Comparison of ENCODE assay signal across 8 cellular contexts in the genomic region with DNA sequence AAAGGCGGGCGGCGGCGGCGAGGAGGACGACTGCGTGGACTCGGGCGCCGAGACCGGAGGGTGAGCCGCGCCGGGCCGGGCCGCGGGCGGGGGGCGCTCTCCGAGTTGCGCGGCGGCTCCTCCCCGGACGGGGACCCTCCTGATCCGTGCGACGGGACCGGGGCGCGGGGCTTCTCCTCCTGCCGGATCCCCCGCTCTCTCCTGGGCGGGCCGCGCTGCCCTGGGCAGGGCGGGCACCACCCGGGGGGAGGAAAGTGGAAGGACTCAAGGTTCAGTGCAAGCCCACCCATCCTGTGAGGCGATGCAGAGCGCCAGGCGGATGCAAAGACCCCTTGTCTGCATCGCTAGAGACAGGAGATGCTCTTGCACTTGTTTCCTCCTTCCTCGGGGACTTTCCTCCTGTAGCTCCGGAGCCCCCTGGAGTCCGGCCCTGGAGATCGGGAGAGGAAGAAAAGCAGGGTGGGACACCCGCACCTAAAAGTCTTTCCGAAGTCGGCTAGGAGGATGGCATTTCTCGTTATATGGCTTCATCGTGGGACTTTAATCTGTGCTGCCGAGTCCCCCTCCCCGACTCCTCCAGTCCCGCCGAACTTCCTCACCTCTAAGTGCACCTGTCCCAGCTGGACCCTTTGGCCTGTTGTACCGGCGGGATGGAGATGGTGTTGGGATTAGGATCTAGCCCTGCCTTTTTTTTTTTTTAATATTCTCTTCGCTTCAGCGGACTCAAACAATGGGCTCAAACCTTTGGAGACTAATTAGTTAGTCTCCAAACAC. TPM values are rescaled to one million over a fixed set of nuclear protein-coding genes. Genes with fewer than 3 reads are reported as not detected.
DNase-seq lines count a peak whose midpoint lies in the region; ATAC-seq and TF ChIP-seq lines count a peak whose summit lies in the region.

No MANE protein-coding gene starts in this region.

- peak overlapping the region; percentile 66 for H3K4me3 ChIP-seq in BE2C (ENCODE audit: low read depth, low read length)

- no peaks in the 10 kb centered on the region for H3K36me3 Mint-ChIP-seq in chondrocyte (ENCODE audit: low read depth)
- peaks cover 4% of the 10 kb centered on the region for H3K36me3 Mint-ChIP-seq in type B pancreatic cell

- peak; percentile 25 for ATAC-seq in GM21528 (IDR thresholded peaks at IDR 0.05; ENCODE audit: low FRiP score, unreplicated experiment)

- no peak overlapping the region for H3K27ac Mint-ChIP-seq in chondrocyte (ENCODE audit: unreplicated experiment)
- no peak overlapping the region for H3K27ac Mint-ChIP-seq in type B pancreatic cell

- H3K36me3 ChIP-seq in BE2C, result no peaks in the 10 kb centered on the region

- TF ChIP-seq CTCF in BE2C (IDR thresholded peaks at IDR 0.05; ENCODE audit: low read depth, low read length), result peak; percentile 44
- TF ChIP-seq CTCF in chondrocyte (IDR thresholded peaks at IDR 0.05), result peak; percentile 42
- peak; percentile 30 for TF ChIP-seq CTCF in type B pancreatic cell (conservative IDR thresholded peaks at IDR 0.05)

- no peaks in the 10 kb centered on the region for H3K9me3 Mint-ChIP-seq in chondrocyte (ENCODE audit: low read depth)
- no peaks in the 10 kb centered on the region for H3K9me3 Mint-ChIP-seq in type B pancreatic cell

- DNase-seq in BE2C, result peak; percentile 49
- DNase-seq in NCI-H526 treated with DMSO at 0.1 percent for 48 hours (lab: John Stamatoyannopoulos, UW), result peak; percentile 82
- no peak for DNase-seq in chondrocyte (ENCODE audit: low spot score)
- DNase-seq in medulla oblongata (ENCODE audit: extremely low spot score), result peak; percentile 51
- DNase-seq in type B pancreatic cell (ENCODE audit: extremely low spot score, unreplicated experiment), result no peak
- DNase-seq in hepatic stellate cell (ENCODE audit: low spot score), result no peak
- DNase-seq in cerebellar nuclear complex (lab: John Stamatoyannopoulos, UW), result no peak

- no peaks in the 10 kb centered on the region for H3K9me3 ChIP-seq in BE2C

- peak overlapping the region; percentile 64 for H3K4me3 Mint-ChIP-seq in chondrocyte (ENCODE audit: unreplicated experiment)
- peak overlapping the region; percentile 87 for H3K4me3 Mint-ChIP-seq in type B pancreatic cell

- H3K4me1 Mint-ChIP-seq in chondrocyte (ENCODE audit: low read depth) (peaks cover 7% of the 10 kb centered on the region), type B pancreatic cell (ENCODE audit: unreplicated experiment) (no peaks in the 10 kb centered on the region)

- H3K27me3 Mint-ChIP-seq in chondrocyte (ENCODE audit: low read depth), result peaks cover 9% of the 10 kb centered on the region
- peaks cover 70% of the 10 kb centered on the region for H3K27me3 Mint-ChIP-seq in type B pancreatic cell

- H3K27me3 ChIP-seq in BE2C, result peaks cover 5% of the 10 kb centered on the region

- H3K4me1 ChIP-seq in BE2C, result peaks cover 29% of the 10 kb centered on the region

RNA-seq across cellular contexts. Expression of a gene that starts 0.5 kb away (rescaled TPM):
- polyA plus RNA-seq in BE2C (2012; ENCODE audit: insufficient read depth, insufficient read length, low read depth), result 13.1 TPM
- total RNA-seq in chondrocyte (1.0 to 2.4 TPM (median 2.3 TPM) in 3 replicates), type B pancreatic cell (ENCODE audit: low replicate concordance) (0.76 and 4.5 TPM in 2 replicates)

Comparison
In these comparisons a context has a peak if more than half of its experiments do, and no peak if none do; other contexts are left out.
1. DNase-seq: peak in BE2C (single experiment), NCI-H526 treated with DMSO at 0.1 percent for 48 hours (single experiment) and medulla oblongata (single experiment); none in chondrocyte (single experiment), type B pancreatic cell (single experiment), hepatic stellate cell (single experiment) and cerebellar nuclear complex (0 of 2).
2. Peak in every context shown above with its lines, with median percentiles within 50 percentile points of each other: CTCF ChIP-seq.